In the genomic region with DNA sequence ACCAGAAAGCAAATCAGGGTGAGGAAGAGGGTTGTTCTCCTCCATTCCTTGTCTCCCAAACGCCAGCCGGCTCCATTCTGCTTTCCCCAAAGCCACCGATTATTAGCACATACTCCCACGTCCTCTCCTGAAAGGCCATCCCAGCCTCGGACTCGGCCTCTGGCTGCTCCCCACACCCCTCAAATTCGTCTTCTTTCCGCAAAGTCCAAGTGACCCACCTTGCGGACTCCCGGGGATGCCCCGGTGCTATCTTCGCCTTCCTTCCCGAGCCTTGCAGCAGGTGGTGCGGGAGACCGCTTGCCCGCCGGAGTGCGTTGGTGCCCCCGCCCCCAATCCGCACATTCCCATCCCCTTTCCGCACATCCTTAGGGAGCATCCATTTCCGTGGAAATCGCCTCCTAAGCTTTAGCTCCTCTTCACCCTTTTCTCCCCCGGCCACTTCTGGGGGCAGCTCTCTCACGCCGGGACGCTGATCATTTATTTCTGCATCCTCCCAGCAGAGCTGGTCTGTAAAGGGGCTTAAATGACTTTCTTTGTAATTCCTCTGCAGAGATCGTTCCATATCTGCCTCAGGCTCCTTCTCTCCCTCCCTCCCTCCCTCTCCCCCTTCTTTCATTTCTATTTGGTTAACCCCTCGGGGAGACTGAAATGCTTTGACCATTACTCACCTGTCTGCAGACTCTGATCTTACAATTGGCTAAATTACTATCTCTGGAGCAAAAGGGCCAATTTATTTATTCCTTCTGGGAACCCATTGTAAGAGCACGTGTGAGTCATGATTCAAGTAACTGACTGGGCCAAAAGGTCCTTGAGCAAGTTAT, we compare ENCODE assay signal across 8 cellular contexts. TPM values are rescaled to one million over a fixed set of nuclear protein-coding genes. Genes with fewer than 3 reads are reported as not detected.
DNase-seq lines count a peak whose midpoint lies in the region; ATAC-seq lines count a peak whose summit lies in the region.

No MANE protein-coding gene starts in this region.

- H2AK5ac ChIP-seq in trophoblast cell (ENCODE audit: low read length): no peak overlapping the region

- no CpG with 5 or more reads among the region's 30 CpGs for WGBS in trophoblast cell (ENCODE audit: extremely low coverage, insufficient coverage, insufficient read length)

- no peaks in the 10 kb centered on the region for H3K79me1 ChIP-seq in trophoblast cell (ENCODE audit: low read length)

- no peak overlapping the region for H2BK12ac ChIP-seq in trophoblast cell (ENCODE audit: low read length)

- H3K9ac ChIP-seq in NT2/D1 (ENCODE audit: insufficient read length, low read depth) (peak overlapping the region; percentile 95), trophoblast cell (ENCODE audit: low read length) (no peak overlapping the region)

- no peak overlapping the region for H3K14ac ChIP-seq in trophoblast cell (ENCODE audit: low read length)

- H3K4ac ChIP-seq in trophoblast cell (ENCODE audit: low read depth, low read length): no peak overlapping the region

- H4K8ac ChIP-seq in trophoblast cell (ENCODE audit: low read depth, low read length): peak overlapping the region; percentile 17

- H4K91ac ChIP-seq in trophoblast cell (ENCODE audit: low read depth, low read length): no peak overlapping the region

- no peak overlapping the region for H3K18ac ChIP-seq in trophoblast cell (ENCODE audit: low read length)

- no peak overlapping the region for H2BK5ac ChIP-seq in trophoblast cell (ENCODE audit: low read depth, low read length, poor library complexity)

- H3K23ac ChIP-seq in trophoblast cell (ENCODE audit: low read length): no peak overlapping the region

- H3K79me2 ChIP-seq in trophoblast cell (ENCODE audit: control insufficient read depth, insufficient read depth, low read length, poor library complexity): no peaks in the 10 kb centered on the region

- ATAC-seq in HG03039 (IDR thresholded peaks at IDR 0.05; ENCODE audit: unreplicated experiment): no peak
- ATAC-seq in GM18867 (IDR thresholded peaks at IDR 0.05; ENCODE audit: unreplicated experiment): no peak

- H3K4me1 ChIP-seq in NT2/D1 (ENCODE audit: insufficient read depth, insufficient read length): no peaks in the 10 kb centered on the region
- peaks cover 11 to 29% of the 10 kb centered on the region in 2 experiments for H3K4me1 ChIP-seq in trophoblast cell (ENCODE audit: control insufficient read depth in 1 of 2, insufficient read depth in 2 of 2, low read length in 2 of 2)

- no peak overlapping the region for H2AFZ ChIP-seq in trophoblast cell (ENCODE audit: insufficient read depth, low read length, poor library complexity)

- H3K9me3 ChIP-seq in NT2/D1 (ENCODE audit: insufficient read depth, low read length) (no peaks in the 10 kb centered on the region), trophoblast cell (ENCODE audit: insufficient read depth, low read depth, low read length) (no peaks in the 10 kb centered on the region)

- H3K4me2 ChIP-seq in trophoblast cell (ENCODE audit: low read length): peak overlapping the region; percentile 59

- peak; percentile 86 for DNase-seq in Daoy (ENCODE audit: low read depth)
- DNase-seq in NT2/D1 (ENCODE audit: low read depth, low spot score): peak; percentile 80
- DNase-seq in fibroblast of the conjunctiva (ENCODE audit: low read depth): peak; percentile 22
- no peak for DNase-seq in trophoblast cell
- no peak for DNase-seq in NCI-H146 (lab: John Stamatoyannopoulos, UW)
- DNase-seq in hippocampal formation (lab: John Stamatoyannopoulos, UW): no peak

- H3K27me3 ChIP-seq in NT2/D1 (ENCODE audit: insufficient read depth, insufficient read length): peaks cover 7% of the 10 kb centered on the region
- peaks cover 29% of the 10 kb centered on the region for H3K27me3 ChIP-seq in trophoblast cell (ENCODE audit: insufficient read depth, low read length)

- H3K36me3 ChIP-seq in NT2/D1 (ENCODE audit: insufficient read depth, insufficient read length, low read length) (peaks cover 23% of the 10 kb centered on the region), trophoblast cell (ENCODE audit: control insufficient read depth in 1 of 2, insufficient read depth in 2 of 2, low read length in 2 of 2) (no peaks in the 10 kb centered on the region)

- H4K12ac ChIP-seq in trophoblast cell (ENCODE audit: low read depth, low read length): no peak overlapping the region

- H3K4me3 ChIP-seq in NT2/D1 (ENCODE audit: insufficient read length, low read depth): peak overlapping the region; percentile 90
- H3K4me3 ChIP-seq in trophoblast cell (ENCODE audit: low read depth, low read length): peak overlapping the region; percentile 45

- no peak overlapping the region for H3K27ac ChIP-seq in trophoblast cell (ENCODE audit: low read depth, low read length)

- peak overlapping the region; percentile 25 for H2BK120ac ChIP-seq in trophoblast cell (ENCODE audit: insufficient read depth, low read length, poor library complexity)

RNA-seq across cellular contexts. Expression of a gene that starts 1.2 kb away (rescaled TPM):
- 130 and 153 TPM in 2 replicates for total RNA-seq in Daoy (2014; rRNA removed; shearing (Covaris generic))
- 1.6 TPM in 2 replicates for polyA plus RNA-seq in trophoblast cell (2013)

Comparison
In these comparisons a context has a peak if more than half of its experiments do, and no peak if none do; other contexts are left out.
1. DNase-seq: peak in Daoy (single experiment), NT2/D1 (single experiment) and fibroblast of the conjunctiva (single experiment); none in trophoblast cell (0 of 2), NCI-H146 (single experiment) and hippocampal formation (0 of 2).